In genomic region chr7:142587578-142588191, GRCh38 we compare ENCODE assay signal across 8 cellular contexts.
DNase-seq lines count a peak whose midpoint lies in the region; ATAC-seq and TF ChIP-seq lines count a peak whose summit lies in the region.

No MANE protein-coding gene starts in this region.

- H3K36me3 Mint-ChIP-seq in naive thymus-derived CD8-positive, alpha-beta T cell: no peaks in the 10 kb centered on the region

- H3K9me3 Mint-ChIP-seq in naive thymus-derived CD8-positive, alpha-beta T cell: no peaks in the 10 kb centered on the region

- no peak overlapping the region for H3K4me3 ChIP-seq in dorsolateral prefrontal cortex

- DNase-seq in NCI-H146 (lab: John Stamatoyannopoulos, UW) (peak; percentile 7), NCI-H146 treated with DMSO at 0.1 percent for 48 hours (lab: John Stamatoyannopoulos, UW; ENCODE audit: unreplicated experiment) (no peak), NOMO-1 treated with dmso at 0.1 percent for 144 hours (lab: John Stamatoyannopoulos, UW; ENCODE audit: unreplicated experiment) (peak; percentile 21), dorsolateral prefrontal cortex (no peak), amygdala (lab: John Stamatoyannopoulos, UW) (no peak)
- DNase-seq in naive thymus-derived CD8-positive, alpha-beta T cell: peak in 5 of 10 donors; percentile 4 to 43 (median 15)

- no peak overlapping the region for H3K27ac ChIP-seq in dorsolateral prefrontal cortex

- H3K4me1 Mint-ChIP-seq in naive thymus-derived CD8-positive, alpha-beta T cell: peaks cover 0 to 4% (median 2%) of the 10 kb centered on the region in 4 donors

- peaks cover 0 to 4% (median 0%) of the 10 kb centered on the region in 45 donors for H3K27me3 ChIP-seq in dorsolateral prefrontal cortex

- TF ChIP-seq CTCF in dorsolateral prefrontal cortex (IDR thresholded peaks at IDR 0.05 in 54 of 56, conservative IDR thresholded peaks at IDR 0.05 in 2 of 56; ENCODE audit: low read depth in 1 of 56, partially characterized antibody in 56 of 56): peak in 53 of 56 donors; percentile 16 to 68 (median 45)

- no peaks in the 10 kb centered on the region for H3K27me3 Mint-ChIP-seq in naive thymus-derived CD8-positive, alpha-beta T cell

- ATAC-seq in GM19043 (IDR thresholded peaks at IDR 0.05; ENCODE audit: low read depth, unreplicated experiment): peak; percentile 74
- ATAC-seq in HG03064 (IDR thresholded peaks at IDR 0.05; ENCODE audit: low read depth, unreplicated experiment): peak; percentile 56
- ATAC-seq in naive thymus-derived CD8-positive, alpha-beta T cell: peak; percentile 79 to 88

- peak overlapping the region in 7 of 10 donors; percentile 8 to 56 (median 41) for H3K27ac Mint-ChIP-seq in naive thymus-derived CD8-positive, alpha-beta T cell

- H3K4me3 Mint-ChIP-seq in naive thymus-derived CD8-positive, alpha-beta T cell: peak overlapping the region in 5 of 10 donors; percentile 10 to 41 (median 33)

- intact Hi-C loops in dorsolateral prefrontal cortex (cut with DNase I): no loop called here

- POLR2A ChIA-PET in naive thymus-derived CD8-positive, alpha-beta T cell (lab: Charles Lee): interaction anchor here (0.8 to 1.4 kb wide), 6 partner anchors 29 to 221 kb away, joined by 3 to 4 read pairs (median 4); no protein-coding TSS in a partner anchor

Comparison
In these comparisons a context has a peak if more than half of its experiments do, and no peak if none do; other contexts are left out.
1. DNase-seq: peak in NCI-H146 (single experiment) and NOMO-1 treated with dmso at 0.1 percent for 144 hours (single experiment); none in NCI-H146 treated with DMSO at 0.1 percent for 48 hours (single experiment), dorsolateral prefrontal cortex (0 of 10) and amygdala (0 of 56).
2. Peak in every context shown above with its lines, with median percentiles within 50 percentile points of each other: ATAC-seq.